Comparison of ENCODE assay signal across 11 cellular contexts in the genomic region with DNA sequence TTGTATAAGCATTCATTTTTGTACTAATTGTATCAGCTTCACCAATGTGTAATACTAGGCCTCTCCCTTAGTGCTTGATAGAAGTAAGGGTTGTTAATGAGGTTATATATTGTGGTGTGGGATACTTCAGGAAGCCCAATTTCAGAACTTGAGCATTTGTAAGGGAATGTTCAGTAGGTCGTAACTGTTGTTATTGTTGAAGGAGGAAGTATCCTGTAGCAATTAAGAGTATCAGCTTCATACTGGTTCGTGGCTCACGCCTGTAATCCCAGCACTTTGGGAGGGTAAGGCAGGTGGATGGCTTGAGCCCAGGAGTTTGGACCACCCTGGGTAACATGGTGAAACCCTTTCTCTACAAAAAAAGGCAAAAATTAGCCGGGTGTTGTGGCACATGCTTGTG. TPM values are rescaled to one million over a fixed set of nuclear protein-coding genes. Genes with fewer than 3 reads are reported as not detected.
A peak's percentile ranks its signal among the peaks of the same experiment; 100 is the strongest.
DNase-seq lines count a peak whose midpoint lies in the region; ATAC-seq and TF ChIP-seq lines count a peak whose summit lies in the region.
"Had no signal": no experiment of that assay in that cellular context is flagged by ENCODE, and none has a peak within 500 bp of the region (broad histone marks: within the 10 kb centered on the region; RNA-seq: fewer than 3 reads in every experiment).

No MANE protein-coding gene starts in this region.

- TF ChIP-seq POLR2A in breast epithelium (IDR thresholded peaks at IDR 0.05) (no peak), vagina (IDR thresholded peaks at IDR 0.05) (no peak)

- POLR2A ChIA-PET in naive thymus-derived CD4-positive, alpha-beta T cell (lab: Charles Lee): interaction anchor here (0.6 to 0.7 kb wide), 2 partner anchors 19 to 53 kb away, joined by 3 to 4 read pairs; no protein-coding TSS in a partner anchor

- H3K27me3 ChIP-seq in breast epithelium: no peaks in the 10 kb centered on the region
- no peaks in the 10 kb centered on the region for H3K27me3 ChIP-seq in naive thymus-derived CD4-positive, alpha-beta T cell (ENCODE audit: control insufficient read depth in 2 of 2, insufficient read depth in 2 of 2, low read length in 2 of 2)
- H3K27me3 ChIP-seq in vagina: no peaks in the 10 kb centered on the region

- no peaks in the 10 kb centered on the region for H3K27me3 Mint-ChIP-seq in activated naive CD4-positive, alpha-beta T cell treated with anti-CD3 and anti-CD28 coated beads, Interleukin-2, amount 50 U/mL, for 24 hours
- H3K27me3 Mint-ChIP-seq in naive thymus-derived CD4-positive, alpha-beta T cell: no peaks in the 10 kb centered on the region

- no peak for DNase-seq in activated naive CD4-positive, alpha-beta T cell (lab: John Stamatoyannopoulos, UW)
- no peak for DNase-seq in breast epithelium (ENCODE audit: low spot score in 2 of 2)
- no peak for DNase-seq in naive thymus-derived CD4-positive, alpha-beta T cell
- no peak for DNase-seq in vagina (ENCODE audit: extremely low spot score in 2 of 2)
- no peak for DNase-seq in NCI-H1092 (lab: John Stamatoyannopoulos, UW)
- DNase-seq in islet precursor cell: no peak
- DNase-seq: AML-193, NCI-H226 had no signal

- H3K36me3 ChIP-seq in breast epithelium: no peaks in the 10 kb centered on the region
- no peaks in the 10 kb centered on the region for H3K36me3 ChIP-seq in naive thymus-derived CD4-positive, alpha-beta T cell (ENCODE audit: control insufficient read depth in 2 of 3, insufficient read depth in 3 of 3, low read length in 3 of 3)
- H3K36me3 ChIP-seq in vagina: no peaks in the 10 kb centered on the region

- H3K4me1 ChIP-seq in breast epithelium (peaks cover 8 to 23% of the 10 kb centered on the region in 2 donors), vagina (peaks cover 77% of the 10 kb centered on the region)
- H3K4me1 ChIP-seq in naive thymus-derived CD4-positive, alpha-beta T cell (ENCODE audit: control insufficient read depth in 2 of 2, insufficient read depth in 2 of 2, low read length in 2 of 2): peaks cover 28 to 32% of the 10 kb centered on the region in 2 donors

- no peaks in the 10 kb centered on the region for H3K9me3 Mint-ChIP-seq in activated naive CD4-positive, alpha-beta T cell treated with anti-CD3 and anti-CD28 coated beads, Interleukin-2, amount 50 U/mL, for 24 hours
- peaks cover 0 to 9% (median 0%) of the 10 kb centered on the region in 11 donors for H3K9me3 Mint-ChIP-seq in naive thymus-derived CD4-positive, alpha-beta T cell

- no peak for ATAC-seq in naive thymus-derived CD4-positive, alpha-beta T cell
- no peak for ATAC-seq in GM19351 (IDR thresholded peaks at IDR 0.05; ENCODE audit: unreplicated experiment)

- H3K4me3 ChIP-seq in breast epithelium (no peak overlapping the region), vagina (no peak overlapping the region)
- no peak overlapping the region for H3K4me3 ChIP-seq in naive thymus-derived CD4-positive, alpha-beta T cell (ENCODE audit: low read length)

- H3K36me3 Mint-ChIP-seq in activated naive CD4-positive, alpha-beta T cell treated with anti-CD3 and anti-CD28 coated beads, Interleukin-2, amount 50 U/mL, for 24 hours: peaks cover 7% of the 10 kb centered on the region
- H3K36me3 Mint-ChIP-seq in naive thymus-derived CD4-positive, alpha-beta T cell: peaks cover 0 to 27% (median 7%) of the 10 kb centered on the region in 5 donors

- peak overlapping the region; percentile 90 for H3K27ac Mint-ChIP-seq in activated naive CD4-positive, alpha-beta T cell treated with anti-CD3 and anti-CD28 coated beads, Interleukin-2, amount 50 U/mL, for 24 hours
- peak overlapping the region in 2 of 9 donors; percentile 62 to 76 for H3K27ac Mint-ChIP-seq in naive thymus-derived CD4-positive, alpha-beta T cell

- H3K4me3 Mint-ChIP-seq in activated naive CD4-positive, alpha-beta T cell treated with anti-CD3 and anti-CD28 coated beads, Interleukin-2, amount 50 U/mL, for 24 hours: no peak overlapping the region
- peak overlapping the region in 6 of 10 donors; percentile 6 to 55 (median 34) for H3K4me3 Mint-ChIP-seq in naive thymus-derived CD4-positive, alpha-beta T cell

- no peaks in the 10 kb centered on the region for H3K9me3 ChIP-seq in breast epithelium
- H3K9me3 ChIP-seq in naive thymus-derived CD4-positive, alpha-beta T cell (ENCODE audit: control insufficient read depth in 2 of 3, low read length in 3 of 3): no peaks in the 10 kb centered on the region
- no peaks in the 10 kb centered on the region for H3K9me3 ChIP-seq in vagina

- no peak for TF ChIP-seq CTCF in breast epithelium (IDR thresholded peaks at IDR 0.05)
- no peak for TF ChIP-seq CTCF in vagina (IDR thresholded peaks at IDR 0.05)

- peaks cover 79% of the 10 kb centered on the region for H3K4me1 Mint-ChIP-seq in activated naive CD4-positive, alpha-beta T cell treated with anti-CD3 and anti-CD28 coated beads, Interleukin-2, amount 50 U/mL, for 24 hours
- H3K4me1 Mint-ChIP-seq in naive thymus-derived CD4-positive, alpha-beta T cell: peaks cover 52 to 88% (median 70%) of the 10 kb centered on the region in 7 donors

- intact Hi-C loops in breast epithelium (cut with DNase I; ENCODE audit: low total_unique reads) (no loop called here), vagina (cut with DNase I) (no loop called here)
- intact Hi-C loops in naive thymus-derived CD4-positive, alpha-beta T cell (cut with micrococcal nuclease): loop anchor here (1.0 to 2.0 kb wide), 3 partner anchors 10 to 30 kb away; a partner anchor contains a TSS

- CTCF ChIA-PET in naive thymus-derived CD4-positive, alpha-beta T cell (lab: Charles Lee): interaction anchor here (0.7 kb wide), 1 partner anchor 126 kb away, joined by 3 read pairs; no protein-coding TSS in a partner anchor

- H3K27ac ChIP-seq in breast epithelium (peak overlapping the region; percentile 62 to 63), vagina (peak overlapping the region; percentile 72)
- H3K27ac ChIP-seq in naive thymus-derived CD4-positive, alpha-beta T cell (ENCODE audit: low read depth, low read length): no peak overlapping the region
- H3K27ac ChIP-seq: parathyroid adenoma had no signal

RNA-seq across cellular contexts. Expression of a gene that starts 30.6 kb away (rescaled TPM):
- total RNA-seq in breast epithelium (100 to 1,000 TPM; 244 to 387 (median 288) TPM), vagina (261 TPM)
- 100 to 1,000 TPM in 2 of 5 experiments, 10 to 100 TPM in 3; 81.8 to 263 (median 93.8) TPM for total RNA-seq in naive thymus-derived CD4-positive, alpha-beta T cell
- 10 to 100 TPM; 73.9 to 79.4 TPM for polyA plus RNA-seq in naive thymus-derived CD4-positive, alpha-beta T cell

Comparison
In these comparisons a context has a peak if more than half of its experiments do, and no peak if none do; other contexts are left out.
1. intact Hi-C loops: an anchor here in naive thymus-derived CD4-positive, alpha-beta T cell (1.0 to 2.0 kb wide); none called in breast epithelium and vagina.